In the genomic region with DNA sequence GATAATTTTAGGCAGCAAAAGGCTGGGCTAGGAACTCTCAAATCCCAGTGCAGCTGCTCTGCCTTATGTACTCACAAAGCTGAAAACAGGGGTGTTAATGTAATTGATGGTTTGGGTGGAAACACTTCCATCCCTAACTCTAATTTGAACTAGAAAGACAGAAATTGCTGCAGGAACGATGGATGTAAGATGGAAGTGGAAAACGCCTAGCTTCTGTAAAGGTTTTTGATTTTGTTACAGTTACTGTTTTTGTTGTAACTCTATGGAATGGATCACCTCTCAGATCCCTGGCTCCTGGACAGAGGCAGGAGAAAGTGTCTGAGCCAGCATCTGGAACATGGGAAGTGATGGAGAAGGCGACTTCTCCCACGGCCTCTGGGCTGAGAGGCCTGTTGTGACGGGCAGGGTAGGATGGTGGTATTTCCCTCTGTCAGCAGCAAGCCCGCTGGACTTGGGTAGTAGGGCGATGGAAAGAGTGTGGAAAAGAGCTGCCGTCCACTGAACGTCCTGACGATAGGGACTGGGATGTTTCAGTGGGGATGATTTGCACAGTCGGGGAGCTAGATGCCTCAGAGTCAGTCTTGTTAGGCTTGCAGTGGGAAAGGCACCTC, we compare ENCODE assay signal across 10 cellular contexts. TPM values are rescaled to one million over a fixed set of nuclear protein-coding genes. Genes with fewer than 3 reads are reported as not detected.
A peak's percentile ranks its signal among the peaks of the same experiment; 100 is the strongest.
DNase-seq lines count a peak whose midpoint lies in the region; ATAC-seq and TF ChIP-seq lines count a peak whose summit lies in the region.
"Had no signal": no experiment of that assay in that cellular context is flagged by ENCODE, and none has a peak within 500 bp of the region (broad histone marks: within the 10 kb centered on the region; RNA-seq: fewer than 3 reads in every experiment).

No MANE protein-coding gene starts in this region.

- TF ChIP-seq EP300 in stomach (IDR thresholded peaks at IDR 0.05), result no peak

- H3K27me3 ChIP-seq in Panc1 (ENCODE audit: control insufficient read depth, insufficient read depth, low read length) (no peaks in the 10 kb centered on the region), hepatocyte (no peaks in the 10 kb centered on the region), stomach (no peaks in the 10 kb centered on the region)
- H3K27me3 ChIP-seq: dorsolateral prefrontal cortex had no signal

- peaks cover 51% of the 10 kb centered on the region for H3K79me2 ChIP-seq in hepatocyte

- H2AFZ ChIP-seq in hepatocyte, result no peak overlapping the region

- in situ Hi-C loops in Panc1 (cut with HindIII; ENCODE audit: low pct_unique_long_range_greater_than_20kb, low sequenced_read_pairs), result no loop called here

- H3K27ac ChIP-seq in Panc1 (ENCODE audit: low read length) (peak overlapping the region; percentile 58), hepatocyte (no peak overlapping the region), stomach (peak overlapping the region; percentile 23 to 93 (median 88))

- POLR2A ChIA-PET in Panc1 (lab: Charles Lee), result interaction anchor here (0.5 kb wide), 1 partner anchor 521 kb away, joined by 6 read pairs; no protein-coding TSS in a partner anchor

- intact Hi-C loops in Panc1 (cut with micrococcal nuclease; ENCODE audit: unreplicated experiment), result loop anchor here (5.0 to 10.0 kb wide), 2 partner anchors 57 to 329 kb away; no protein-coding TSS in a partner anchor
- intact Hi-C loops in stomach (cut with DNase I; ENCODE audit: low total_unique reads), result loop anchor here (10.0 kb wide), 1 partner anchor 147 kb away; no protein-coding TSS in a partner anchor

- H3K27ac Mint-ChIP-seq in T-helper 1 cell treated with Interleukin-12 subunit alpha and Interleukin-12 subunit beta and Interleukin-4 antibody, amounts not matched to agents 30 μg/mL and 1 μg/mL, for 36 hours, result peak overlapping the region; percentile 90

- DNase-seq in T-helper 1 cell (no peak), Panc1 (ENCODE audit: low read depth, low spot score) (no peak), hepatocyte (ENCODE audit: low spot score) (no peak), stomach (no peak), NCI-H1436 treated with DMSO at 0.1 percent for 48 hours (lab: John Stamatoyannopoulos, UW) (no peak), NCI-H1048 (lab: John Stamatoyannopoulos, UW) (no peak)
- DNase-seq: dorsolateral prefrontal cortex, T1000 had no signal

- H3K36me3 ChIP-seq in Panc1 (ENCODE audit: control insufficient read depth, insufficient read depth, low read length), result no peaks in the 10 kb centered on the region
- H3K36me3 ChIP-seq in hepatocyte (replicated peaks; ENCODE audit: insufficient read depth, low read depth), result no peaks in the 10 kb centered on the region
- no peaks in the 10 kb centered on the region for H3K36me3 ChIP-seq in stomach

- 93% methylated on average over 11 of the region's 11 CpGs for WGBS in hepatocyte (ENCODE audit: low lambda C conversion rate, missing lambda C conversion rate)
- 75 to 86% (median 80%) methylated on average over 11 of the region's 11 CpGs for WGBS in stomach, 5 donors

- H3K4me3 ChIP-seq in Panc1 (ENCODE audit: low read depth in 2 of 2, low read length in 2 of 2) (peak overlapping the region in 1 of 2 experiments; percentile 76; a peak in 1 of 4 replicates), hepatocyte (no peak overlapping the region), stomach (peak overlapping the region; percentile 80 to 95 (median 84))

- H3K27me3 Mint-ChIP-seq in T-helper 1 cell treated with Interleukin-12 subunit alpha and Interleukin-12 subunit beta and Interleukin-4 antibody, amounts not matched to agents 30 μg/mL and 1 μg/mL, for 36 hours (ENCODE audit: low read depth), result no peaks in the 10 kb centered on the region

- H3K36me3 Mint-ChIP-seq in T-helper 1 cell treated with Interleukin-12 subunit alpha and Interleukin-12 subunit beta and Interleukin-4 antibody, amounts not matched to agents 30 μg/mL and 1 μg/mL, for 36 hours (ENCODE audit: low read depth), result peaks cover 21% of the 10 kb centered on the region

- ATAC-seq in Panc1, result no peak
- ATAC-seq in GM21528 (IDR thresholded peaks at IDR 0.05; ENCODE audit: low FRiP score, unreplicated experiment), result no peak

- peak overlapping the region; percentile 96 for H3K4me2 ChIP-seq in hepatocyte

- TSS peak; percentile 61 for BruUV-seq in Panc1 (replicated peaks; lab: Mats Ljungman, UMichigan)

- H3K9me3 Mint-ChIP-seq in T-helper 1 cell treated with Interleukin-12 subunit alpha and Interleukin-12 subunit beta and Interleukin-4 antibody, amounts not matched to agents 30 μg/mL and 1 μg/mL, for 36 hours, result no peaks in the 10 kb centered on the region

- TF ChIP-seq POLR2A in stomach (IDR thresholded peaks at IDR 0.05), result no peak

- CTCF ChIA-PET in Panc1 (lab: Charles Lee), result no interaction called here

- H3K4me3 Mint-ChIP-seq in T-helper 1 cell treated with Interleukin-12 subunit alpha and Interleukin-12 subunit beta and Interleukin-4 antibody, amounts not matched to agents 30 μg/mL and 1 μg/mL, for 36 hours, result peak overlapping the region; percentile 93

- no peaks in the 10 kb centered on the region for H4K20me1 ChIP-seq in hepatocyte (ENCODE audit: insufficient read depth, poor library complexity, severe bottlenecking)

- peaks cover 14% of the 10 kb centered on the region for H3K4me1 ChIP-seq in Panc1 (ENCODE audit: control insufficient read depth, insufficient read depth, low read length)
- peaks cover 18% of the 10 kb centered on the region for H3K4me1 ChIP-seq in hepatocyte (ENCODE audit: insufficient read depth)
- H3K4me1 ChIP-seq in stomach, result peaks cover 52 to 74% (median 68%) of the 10 kb centered on the region in 4 donors

- TF ChIP-seq CTCF in Panc1 (IDR thresholded peaks at IDR 0.05) (no peak), hepatocyte (IDR thresholded peaks at IDR 0.05; ENCODE audit: poor library complexity) (no peak), stomach (IDR thresholded peaks at IDR 0.05) (no peak)

- H3K9me3 ChIP-seq in Panc1 (ENCODE audit: control insufficient read depth, insufficient read depth, low read depth, low read length) (no peaks in the 10 kb centered on the region), hepatocyte (ENCODE audit: low read depth) (no peaks in the 10 kb centered on the region), stomach (no peaks in the 10 kb centered on the region)

- peaks cover 68% of the 10 kb centered on the region for H3K4me1 Mint-ChIP-seq in T-helper 1 cell treated with Interleukin-12 subunit alpha and Interleukin-12 subunit beta and Interleukin-4 antibody, amounts not matched to agents 30 μg/mL and 1 μg/mL, for 36 hours (ENCODE audit: low read depth)

- no peaks in the 10 kb centered on the region for H3K9me2 ChIP-seq in hepatocyte (replicated peaks; ENCODE audit: insufficient read depth)

RNA-seq across cellular contexts. Expression of gene TRAF5, which starts 1.6 kb away (rescaled TPM):
- total RNA-seq in Panc1 (2021; ENCODE audit: unreplicated experiment), result 10.5 TPM
- polyA plus RNA-seq in Panc1 (2012; ENCODE audit: insufficient read length), result 5.8 TPM
- total RNA-seq in hepatocyte, result 8.3 and 8.8 TPM in 2 replicates
- 3.9 and 5.5 TPM in 2 replicates for polyA plus RNA-seq in hepatocyte
- 10 to 100 TPM; 14.8 to 50.7 (median 22.6) TPM for total RNA-seq in stomach
- polyA plus RNA-seq in stomach, result 1 to 10 TPM; 4.3 to 9.9 (median 4.3) TPM
